ENCODE assay signal across 18 cellular contexts in genomic region chr4:71607109-71607508, GRCh38.
"Had no signal": no experiment of that assay in that cellular context is flagged by ENCODE, and none has a peak within 500 bp of the region (broad histone marks: within the 10 kb centered on the region; RNA-seq: fewer than 3 reads in every experiment).

No MANE protein-coding gene starts in this region.

- H3K4me1 Mint-ChIP-seq: activated naive CD4-positive, alpha-beta T cell treated with anti-CD3 and anti-CD28 coated beads, Interleukin-2, amount 10 ng/mL, durations not matched to agents 7 days and 5 days; activated naive CD8-positive, alpha-beta T cell treated with anti-CD3 and anti-CD28 coated beads for 36 hours; T-cell had no signal

- H3K36me3 Mint-ChIP-seq: activated naive CD4-positive, alpha-beta T cell treated with anti-CD3 and anti-CD28 coated beads, Interleukin-2, amount 10 ng/mL, durations not matched to agents 7 days and 5 days; activated naive CD8-positive, alpha-beta T cell treated with anti-CD3 and anti-CD28 coated beads for 36 hours; T-cell had no signal

- H3K36me3 ChIP-seq: MG63 had no signal

- DNase-seq: activated CD4-positive, alpha-beta T cell treated with anti-CD3 and anti-CD28 coated beads for 4 hours; activated CD8-positive, alpha-beta memory T cell treated with anti-CD3 and anti-CD28 coated beads, Interleukin-2, amount 50 U/mL, for 4 hours; activated CD8-positive, alpha-beta T cell treated with anti-CD3 and anti-CD28 coated beads for 36 hours; activated gamma-delta T cell treated with Interleukin-2 at 50 U/mL for 16 hours; activated naive CD4-positive, alpha-beta T cell treated with anti-CD3 and anti-CD28 coated beads, Interleukin-2, amount 10 ng/mL, durations not matched to agents 7 days and 5 days; activated naive CD8-positive, alpha-beta T cell treated with anti-CD3 and anti-CD28 coated beads for 36 hours; activated T-cell treated with anti-CD3 and anti-CD28 coated beads, Interleukin-2, amount 50 U/mL, for 72 hours; MG63; NCI-H1105 treated with DMSO at 0.1 percent for 48 hours; NCI-H1436 treated with DMSO at 0.1 percent for 48 hours; NCI-H187; NCI-H2081 treated with DMSO at 0.1 percent for 48 hours; NCI-H446; NCI-H524; T-cell had no signal

- H3K27me3 ChIP-seq: MG63 had no signal

- H3K9me3 Mint-ChIP-seq: activated CD8-positive, alpha-beta T cell treated with anti-CD3 and anti-CD28 coated beads for 36 hours; activated naive CD8-positive, alpha-beta T cell treated with anti-CD3 and anti-CD28 coated beads for 36 hours had no signal

- H3K27ac Mint-ChIP-seq: activated CD8-positive, alpha-beta T cell treated with anti-CD3 and anti-CD28 coated beads for 36 hours; activated naive CD4-positive, alpha-beta T cell treated with anti-CD3 and anti-CD28 coated beads, Interleukin-2, amount 10 ng/mL, durations not matched to agents 7 days and 5 days; activated naive CD8-positive, alpha-beta T cell treated with anti-CD3 and anti-CD28 coated beads for 36 hours; activated T-cell treated with anti-CD3 and anti-CD28 coated beads, Interleukin-2, amount 50 U/mL, for 72 hours; activated T-helper 2 cell treated with anti-CD3 and anti-CD28 coated beads, Interferon-gamma antibody, Interleukin-2, Interleukin-4, amounts not matched to agents 10 μg/mL and 5 μg/mL and 100 μg/mL, durations not matched to agents 14 hours and 24 hours and 36 hours; T-cell had no signal

- H3K9me3 ChIP-seq: MG63 had no signal

- H3K27me3 Mint-ChIP-seq: activated naive CD4-positive, alpha-beta T cell treated with anti-CD3 and anti-CD28 coated beads, Interleukin-2, amount 10 ng/mL, durations not matched to agents 7 days and 5 days had no signal

- H3K27ac ChIP-seq: SK-N-MC had no signal

- ATAC-seq: activated CD4-positive, CD25-positive, alpha-beta regulatory T cell treated with anti-CD3 and anti-CD28 coated beads, Interleukin-2, amount 50 U/mL, for 24 hours; activated CD8-positive, alpha-beta T cell treated with anti-CD3 and anti-CD28 coated beads for 36 hours; activated T-cell treated with anti-CD3 and anti-CD28 coated beads, Interleukin-2, amount 50 U/mL, for 72 hours; T-cell had no signal

- H3K4me3 Mint-ChIP-seq: activated CD8-positive, alpha-beta T cell treated with anti-CD3 and anti-CD28 coated beads for 36 hours; activated naive CD4-positive, alpha-beta T cell treated with anti-CD3 and anti-CD28 coated beads, Interleukin-2, amount 10 ng/mL, durations not matched to agents 7 days and 5 days; activated naive CD8-positive, alpha-beta T cell treated with anti-CD3 and anti-CD28 coated beads for 36 hours; activated T-cell treated with anti-CD3 and anti-CD28 coated beads, Interleukin-2, amount 50 U/mL, for 72 hours; T-cell had no signal

- H3K4me3 ChIP-seq: MG63, SK-N-MC had no signal
